38 cellular contexts compared by ENCODE assay signal in the genomic region with DNA sequence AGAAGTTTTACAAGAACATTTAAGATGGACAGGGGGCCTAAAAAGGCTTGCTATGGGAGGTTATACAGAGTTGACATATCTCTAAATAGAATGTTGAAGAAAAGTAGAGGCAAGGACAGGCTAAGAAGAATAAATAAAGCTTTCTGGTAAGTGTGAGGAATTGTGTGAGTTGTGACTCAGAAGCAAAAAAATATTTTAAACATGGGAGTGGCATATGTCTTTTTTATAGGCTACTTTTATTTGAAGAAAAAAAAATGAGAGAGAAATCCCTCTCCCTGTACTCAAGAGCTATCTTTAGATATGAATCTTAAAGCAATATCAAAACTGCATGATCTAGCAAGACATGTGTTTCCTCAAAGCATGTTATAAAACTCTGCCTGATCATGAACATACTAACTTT. TPM values are rescaled to one million over a fixed set of nuclear protein-coding genes. Genes with fewer than 3 reads are reported as not detected.
DNase-seq lines count a peak whose midpoint lies in the region; ATAC-seq, FAIRE-seq and TF ChIP-seq lines count a peak whose summit lies in the region.
"Had no signal": no experiment of that assay in that cellular context is flagged by ENCODE, and none has a peak within 500 bp of the region (broad histone marks: within the 10 kb centered on the region; RNA-seq: fewer than 3 reads in every experiment).

No MANE protein-coding gene starts in this region.

- FAIRE-seq in islet of Langerhans (lab: Jason Lieb, UNC), result peak; percentile 74
- FAIRE-seq: endometrium, GM12878, GM19239 had no signal

- TF ChIP-seq CTCF in MCF 10A (IDR thresholded peaks at IDR 0.05; ENCODE audit: unreplicated experiment) (no peak), mammary epithelial cell (conservative IDR thresholded peaks at IDR 0.05 in 1 of 2, IDR thresholded peaks at IDR 0.05 in 1 of 2; ENCODE audit: extremely low read depth in 1 of 2, insufficient read depth in 1 of 2, low read depth in 1 of 2, low read length in 2 of 2) (no peak), transverse colon (IDR thresholded peaks at IDR 0.05) (no peak)
- TF ChIP-seq CTCF in activated CD8-positive, alpha-beta T cell treated with anti-CD3 and anti-CD28 coated beads for 36 hours (IDR thresholded peaks at IDR 0.05), result no peak

- no peak overlapping the region for H3K4me2 ChIP-seq in mammary epithelial cell (ENCODE audit: insufficient read depth, low read depth, low read length)
- H3K4me2 ChIP-seq: GM23338 had no signal

- H3K4me1 ChIP-seq in mammary epithelial cell (ENCODE audit: insufficient read depth, low read length), result peaks cover 34% of the 10 kb centered on the region
- H3K4me1 ChIP-seq in transverse colon, result peaks cover 0 to 45% (median 24%) of the 10 kb centered on the region in 4 donors
- H3K4me1 ChIP-seq: esophagus squamous epithelium, testis had no signal

- H3K4me3 ChIP-seq in mammary epithelial cell (replicated peaks in 1 of 3; ENCODE audit: insufficient read depth in 1 of 3, low read depth in 2 of 3, low read length in 3 of 3), result no peak overlapping the region
- no peak overlapping the region for H3K4me3 ChIP-seq in transverse colon
- H3K4me3 ChIP-seq: esophagus squamous epithelium, GM12878, GM23338, skin epidermis, testis had no signal

- ATAC-seq in activated CD8-positive, alpha-beta T cell treated with anti-CD3 and anti-CD28 coated beads for 36 hours, result no peak
- no peak for ATAC-seq in GM21360 (IDR thresholded peaks at IDR 0.05; ENCODE audit: unreplicated experiment)
- ATAC-seq: activated naive CD8-positive, alpha-beta T cell treated with anti-CD3 and anti-CD28 coated beads, Interleukin-2, amount 50 U/mL, for 24 hours; activated T-cell treated with anti-CD3 and anti-CD28 coated beads, Interleukin-2, amount 50 U/mL, for 4 hours; CD8-positive, alpha-beta T cell; foreskin keratinocyte; GM12878; GM23338; Right ventricle myocardium inferior had no signal

- DNase-seq in MCF 10A (ENCODE audit: unreplicated experiment) (no peak), mammary epithelial cell (no peak), transverse colon (no peak), G401 (ENCODE audit: low spot score) (no peak), DMS153 (lab: John Stamatoyannopoulos, UW) (no peak)
- no peak for DNase-seq in activated CD8-positive, alpha-beta T cell treated with anti-CD3 and anti-CD28 coated beads for 36 hours
- DNase-seq: activated CD4-positive, alpha-beta T cell treated with anti-CD3 and anti-CD28 coated beads for 4 hours; activated gamma-delta T cell treated with Interleukin-2 at 50 U/mL for 16 hours; activated naive CD8-positive, alpha-beta T cell treated with anti-CD3 and anti-CD28 coated beads, Interleukin-2, amount 50 U/mL, for 24 hours; activated T-cell treated with anti-CD3 and anti-CD28 coated beads, Interleukin-2, amount 50 U/mL, for 4 hours; caudate nucleus; CD8-positive, alpha-beta T cell; esophagus squamous epithelium; foreskin keratinocyte; head of caudate nucleus; NCI-H1092; NCI-H1694; NCI-H510A treated with DMSO at 0.1 percent for 48 hours; OCI-M1; stimulated activated naive CD4-positive, alpha-beta T cell treated with Interleukin-2 at 50 U/mL for 16 hours; testis had no signal

- H3K4me1 Mint-ChIP-seq in MCF 10A (ENCODE audit: insufficient read depth, unreplicated experiment), result peaks cover 13% of the 10 kb centered on the region
- peaks cover 4% of the 10 kb centered on the region for H3K4me1 Mint-ChIP-seq in activated CD8-positive, alpha-beta T cell treated with anti-CD3 and anti-CD28 coated beads for 36 hours (ENCODE audit: low read depth)
- H3K4me1 Mint-ChIP-seq: GM23338, nephron had no signal

- no peak overlapping the region for H3K4me3 Mint-ChIP-seq in MCF 10A (ENCODE audit: unreplicated experiment)
- no peak overlapping the region for H3K4me3 Mint-ChIP-seq in activated CD8-positive, alpha-beta T cell treated with anti-CD3 and anti-CD28 coated beads for 36 hours
- H3K4me3 Mint-ChIP-seq: activated naive CD8-positive, alpha-beta T cell treated with anti-CD3 and anti-CD28 coated beads, Interleukin-2, amount 50 U/mL, for 24 hours; activated T-cell treated with anti-CD3 and anti-CD28 coated beads, Interleukin-2, amount 50 U/mL, for 4 hours; CD8-positive, alpha-beta T cell; GM23338; nephron had no signal

- H3K27ac ChIP-seq in mammary epithelial cell (ENCODE audit: insufficient read depth, low read depth, low read length) (no peak overlapping the region), transverse colon (peak overlapping the region; percentile 32 to 45 (median 38))
- H3K27ac ChIP-seq: esophagus squamous epithelium, foreskin keratinocyte, skin epidermis, testis had no signal

- H3K27ac Mint-ChIP-seq in MCF 10A (ENCODE audit: low read depth, unreplicated experiment), result peak overlapping the region; percentile 65
- H3K27ac Mint-ChIP-seq in activated CD8-positive, alpha-beta T cell treated with anti-CD3 and anti-CD28 coated beads for 36 hours, result peak overlapping the region; percentile 9
- H3K27ac Mint-ChIP-seq: activated naive CD8-positive, alpha-beta T cell treated with anti-CD3 and anti-CD28 coated beads, Interleukin-2, amount 50 U/mL, for 24 hours; CD8-positive, alpha-beta T cell; GM23338 had no signal

- H3K27me3 Mint-ChIP-seq in MCF 10A (ENCODE audit: insufficient read depth, unreplicated experiment), result no peaks in the 10 kb centered on the region
- no peaks in the 10 kb centered on the region for H3K27me3 Mint-ChIP-seq in activated CD8-positive, alpha-beta T cell treated with anti-CD3 and anti-CD28 coated beads for 36 hours
- H3K27me3 Mint-ChIP-seq: activated naive CD8-positive, alpha-beta T cell treated with anti-CD3 and anti-CD28 coated beads, Interleukin-2, amount 50 U/mL, for 24 hours had no signal

- BruUV-seq in MCF 10A (replicated peaks; lab: Mats Ljungman, UMichigan), result no TSS peak
- no TSS peak for BruUV-seq in mammary epithelial cell (replicated peaks; lab: Mats Ljungman, UMichigan)

- intact Hi-C loops in MCF 10A (cut with micrococcal nuclease), result no loop called here
- intact Hi-C loops in mammary epithelial cell (cut with micrococcal nuclease), result no loop called here
- intact Hi-C loops in activated CD8-positive, alpha-beta T cell treated with anti-CD3 and anti-CD28 coated beads for 36 hours (cut with micrococcal nuclease), result no loop called here
- intact Hi-C loops in transverse colon (cut with DNase I; ENCODE audit: low total_unique reads), result no loop called here

- no peak for TF ChIP-seq POLR2A in transverse colon (IDR thresholded peaks at IDR 0.05)

- H4K20me1 ChIP-seq in mammary epithelial cell (ENCODE audit: insufficient read depth, low read length), result no peaks in the 10 kb centered on the region

- dilution Hi-C loops in mammary epithelial cell (cut with HindIII; ENCODE audit: low sequenced_read_pairs), result no loop called here

- peaks cover 45% of the 10 kb centered on the region for H3K79me2 ChIP-seq in mammary epithelial cell (ENCODE audit: insufficient read depth, low read length)

- CTCF ChIA-PET in MCF 10A (lab: Yijun Ruan, JAX), result interaction anchor here (1.5 kb wide), 1 partner anchor 22 kb away, joined by 6 read pairs; no protein-coding TSS in a partner anchor
- CTCF ChIA-PET in mammary epithelial cell (lab: Charles Lee; ENCODE audit: low non-redundant PET), result interaction anchor here (0.7 kb wide), 1 partner anchor 11 kb away, joined by 3 read pairs; no protein-coding TSS in a partner anchor
- CTCF ChIA-PET in activated CD8-positive, alpha-beta T cell treated with anti-CD3 and anti-CD28 coated beads for 36 hours (lab: Charles Lee), result interaction anchor here (1.2 kb wide), 1 partner anchor 89 kb away, joined by 3 read pairs; no protein-coding TSS in a partner anchor

- in situ Hi-C loops in mammary epithelial cell (cut with MboI; ENCODE audit: low sequenced_read_pairs in 2 of 2) (no loop called here), transverse colon (cut with MboI; ENCODE audit: low pct_ligation_motif_present in 1 of 4, low pct_unique_long_range_greater_than_20kb in 1 of 4, low sequenced_read_pairs in 3 of 4) (no loop called here), G401 (cut with HindIII; ENCODE audit: low sequenced_read_pairs) (no loop called here)

- H3K36me3 Mint-ChIP-seq in MCF 10A (ENCODE audit: insufficient read depth, unreplicated experiment), result peaks cover 30% of the 10 kb centered on the region
- H3K36me3 Mint-ChIP-seq in activated CD8-positive, alpha-beta T cell treated with anti-CD3 and anti-CD28 coated beads for 36 hours (ENCODE audit: low read depth), result peaks cover 36% of the 10 kb centered on the region

- H3K9me3 ChIP-seq in mammary epithelial cell (replicated peaks; ENCODE audit: insufficient read depth, low read length), result no peaks in the 10 kb centered on the region
- H3K9me3 ChIP-seq in transverse colon, result peaks cover 0 to 7% of the 10 kb centered on the region in 2 donors
- H3K9me3 ChIP-seq: esophagus squamous epithelium, testis had no signal

- POLR2A ChIA-PET in MCF 10A (lab: Yijun Ruan, JAX), result interaction anchor here (0.7 to 1.1 kb wide), 6 partner anchors 15 to 65 kb away, joined by 3 to 4 read pairs (median 4); a partner anchor contains a TSS
- POLR2A ChIA-PET in activated CD8-positive, alpha-beta T cell treated with anti-CD3 and anti-CD28 coated beads for 36 hours (lab: Charles Lee), result no interaction called here

- no peaks in the 10 kb centered on the region for H3K27me3 ChIP-seq in mammary epithelial cell (ENCODE audit: insufficient read depth, low read length)
- no peaks in the 10 kb centered on the region for H3K27me3 ChIP-seq in transverse colon
- H3K27me3 ChIP-seq: esophagus squamous epithelium, foreskin keratinocyte, testis had no signal

- TF ChIP-seq EP300 in transverse colon (IDR thresholded peaks at IDR 0.05; ENCODE audit: low read depth), result no peak

- no peak overlapping the region for H2AFZ ChIP-seq in mammary epithelial cell (ENCODE audit: low read depth, low read length)
- H2AFZ ChIP-seq: GM23338 had no signal

- no peaks in the 10 kb centered on the region for H3K9me3 Mint-ChIP-seq in MCF 10A (ENCODE audit: unreplicated experiment)
- no peaks in the 10 kb centered on the region for H3K9me3 Mint-ChIP-seq in activated CD8-positive, alpha-beta T cell treated with anti-CD3 and anti-CD28 coated beads for 36 hours
- H3K9me3 Mint-ChIP-seq: CD8-positive, alpha-beta T cell; GM23338 had no signal

- H3K9ac ChIP-seq in mammary epithelial cell (ENCODE audit: insufficient read depth, low read length), result no peak overlapping the region

- H3K36me3 ChIP-seq in mammary epithelial cell (ENCODE audit: insufficient read depth, low read length) (peaks cover 14% of the 10 kb centered on the region), transverse colon (no peaks in the 10 kb centered on the region)

RNA-seq across cellular contexts. Expression of a gene that starts 41.1 kb away (rescaled TPM):
- total RNA-seq in MCF 10A (2022), result 63.4 and 70.1 TPM in 2 replicates
- 100 to 1,000 TPM in 1 of 2 donors, 10 to 100 TPM in 1; 74.9 to 116 TPM for total RNA-seq in mammary epithelial cell
- polyA plus RNA-seq in mammary epithelial cell, result 21.1 TPM
- polyA minus RNA-seq in mammary epithelial cell, result 42.4 TPM
- total RNA-seq in activated CD8-positive, alpha-beta T cell treated with anti-CD3 and anti-CD28 coated beads for 36 hours, result 10 to 100 TPM; 24.7 to 25.6 TPM
- 10 to 100 TPM; 38.4 to 63.5 (median 53.8) TPM for total RNA-seq in transverse colon
- 35.0 and 57.4 TPM in 2 replicates for total RNA-seq in G401 (2014; rRNA removed; shearing (Covaris generic))

RNA-seq across cellular contexts. Expression of a gene that starts 45.9 kb away (rescaled TPM):
- total RNA-seq in MCF 10A (2022), result not detected in 2 replicates
- not detected for total RNA-seq in mammary epithelial cell
- polyA plus RNA-seq in mammary epithelial cell, result not detected
- not detected for polyA minus RNA-seq in mammary epithelial cell
- not detected for total RNA-seq in activated CD8-positive, alpha-beta T cell treated with anti-CD3 and anti-CD28 coated beads for 36 hours
- total RNA-seq in transverse colon, result not detected
- total RNA-seq in G401 (2014; rRNA removed; shearing (Covaris generic)), result not detected in 2 replicates
- total RNA-seq: A673; activated T-cell treated with anti-CD3 and anti-CD28 coated beads, Interleukin-2, amount 50 U/mL, for 4 hours; CD8-positive, alpha-beta T cell; dermis microvascular lymphatic vessel endothelial cell; esophagus squamous epithelium; foreskin keratinocyte; GM12878; GM23338; kidney epithelial cell; lower leg skin; mononuclear cell; osteoblast; Right ventricle myocardium inferior; T-helper 2 cell treated with Interferon-gamma antibody and Interleukin-4, amounts not matched to agents 100 ng/mL and 5 ng/mL, for 36 hours; urinary bladder had no signal
- polyA plus RNA-seq: foreskin keratinocyte, GM23338, urinary bladder had no signal
